In the genomic region with DNA sequence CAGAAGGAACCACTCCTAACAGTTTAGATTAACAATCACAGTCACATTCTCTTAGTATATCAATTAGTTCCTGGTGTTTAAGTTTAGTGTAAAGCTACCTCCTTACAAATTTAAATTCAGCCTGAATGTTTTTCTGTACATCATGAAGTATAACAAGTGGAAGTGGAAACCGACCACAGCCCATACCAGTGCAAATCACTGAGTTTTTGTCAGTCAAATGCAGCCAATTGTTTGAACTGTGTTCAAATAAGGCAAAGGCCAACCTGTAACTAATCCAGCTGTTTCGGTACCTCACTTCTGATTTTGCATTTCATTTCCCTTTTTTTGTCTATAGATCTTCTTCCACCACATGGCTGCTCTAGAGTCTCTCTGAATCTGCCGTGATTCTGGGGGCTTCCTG, we compare ENCODE assay signal across 19 cellular contexts.
"Had no signal": no experiment of that assay in that cellular context is flagged by ENCODE, and none has a peak within 500 bp of the region (broad histone marks: within the 10 kb centered on the region; RNA-seq: fewer than 3 reads in every experiment).

No MANE protein-coding gene starts in this region.

- H3K9me3 ChIP-seq: SK-N-SH had no signal

- ATAC-seq: Panc1, PC-3 had no signal

- H3K4me2 ChIP-seq: SK-N-SH had no signal

- H3K27ac ChIP-seq: RWPE1 had no signal

- H3K9me2 ChIP-seq: SK-N-SH had no signal

- H3K9ac ChIP-seq: SK-N-SH had no signal

- DNase-seq: KBM-7, MV-4-11, NCI-H1048, NCI-H1105, NCI-H1417, NCI-H146, NCI-H1694 treated with DMSO at 0.1 percent for 48 hours, NCI-H1930, NCI-H2081, NCI-H2107, NCI-H2227 treated with DMSO at 0.1 percent for 48 hours, NCI-H524, NCI-H526 treated with DMSO at 0.1 percent for 48 hours, NCI-H748 treated with DMSO at 0.1 percent for 48 hours, PC-3, SHP77, SK-N-SH had no signal
